In genomic region chr12:95625012-95625411, GRCh38 we compare ENCODE assay signal across 1 cellular context.
TF ChIP-seq lines count a peak whose summit lies in the region.

No MANE protein-coding gene starts in this region.

TF ChIP-seq in GM23338, 12 proteins besides CTCF, POLR2A, EP300 and RAD21:
- TF ChIP-seq CREB1 (CRISPR knock-in tag; IDR thresholded peaks at IDR 0.05; ENCODE audit: low read depth) (no peak), REST (IDR thresholded peaks at IDR 0.05; ENCODE audit: unreplicated experiment) (no peak), POLR2AphosphoS5 (IDR thresholded peaks at IDR 0.05; ENCODE audit: low read depth) (no peak), EZH2phosphoT487 (IDR thresholded peaks at IDR 0.05; ENCODE audit: unreplicated experiment) (no peak), JUNB (IDR thresholded peaks at IDR 0.05; ENCODE audit: unreplicated experiment) (no peak), ETS1 (IDR thresholded peaks at IDR 0.05) (no peak), ZNF331 (CRISPR knock-in tag; IDR thresholded peaks at IDR 0.05; ENCODE audit: low read depth) (no peak), STAT1 (IDR thresholded peaks at IDR 0.05; ENCODE audit: unreplicated experiment) (no peak), EZH2 (IDR thresholded peaks at IDR 0.05; ENCODE audit: low read depth, unreplicated experiment) (no peak), ZNF114 (CRISPR knock-in tag; IDR thresholded peaks at IDR 0.05) (no peak), NANOG (IDR thresholded peaks at IDR 0.05; ENCODE audit: borderline replicate concordance) (no peak), ZNF462 (CRISPR knock-in tag; IDR thresholded peaks at IDR 0.05) (no peak)
